In genomic region chr2:226984461-226985226, GRCh38 we compare ENCODE assay signal across 9 cellular contexts.
DNase-seq lines count a peak whose midpoint lies in the region; ATAC-seq and TF ChIP-seq lines count a peak whose summit lies in the region.
"Had no signal": no experiment of that assay in that cellular context is flagged by ENCODE, and none has a peak within 500 bp of the region (broad histone marks: within the 10 kb centered on the region; RNA-seq: fewer than 3 reads in every experiment).

No MANE protein-coding gene starts in this region.

- ATAC-seq in HG03025 (IDR thresholded peaks at IDR 0.05; ENCODE audit: low FRiP score, unreplicated experiment) (peak; percentile 96), psoas muscle (peak in 2 of 4 donors; percentile 26 to 55)
- peak; percentile 76 to 93 for ATAC-seq in activated T-cell treated with anti-CD3 and anti-CD28 coated beads, Interleukin-2, amount 50 U/mL, for 4 hours

- WGBS in psoas muscle, 3 donors: 64 to 65% (median 65%) methylated on average over 8 of the region's 8 CpGs

- no peaks in the 10 kb centered on the region for H3K27me3 Mint-ChIP-seq in activated naive CD4-positive, alpha-beta T cell treated with anti-CD3 and anti-CD28 coated beads for 36 hours (ENCODE audit: low read depth)
- no peaks in the 10 kb centered on the region for H3K27me3 Mint-ChIP-seq in activated T-cell treated with anti-CD3 and anti-CD28 coated beads, Interleukin-2, amount 50 U/mL, for 4 hours (ENCODE audit: low read depth)

- TF ChIP-seq CTCF in psoas muscle (IDR thresholded peaks at IDR 0.05): no peak

- H3K4me3 Mint-ChIP-seq in activated naive CD4-positive, alpha-beta T cell treated with anti-CD3 and anti-CD28 coated beads for 36 hours: no peak overlapping the region
- H3K4me3 Mint-ChIP-seq in activated T-cell treated with anti-CD3 and anti-CD28 coated beads, Interleukin-2, amount 50 U/mL, for 4 hours: no peak overlapping the region

- H3K36me3 ChIP-seq in psoas muscle (ENCODE audit: insufficient read depth in 1 of 2, low read depth in 1 of 2): no peaks in the 10 kb centered on the region

- H3K4me3 ChIP-seq in psoas muscle: no peak overlapping the region

- H3K9me3 ChIP-seq in psoas muscle: no peaks in the 10 kb centered on the region

- no peaks in the 10 kb centered on the region for H3K27me3 ChIP-seq in psoas muscle (ENCODE audit: insufficient read depth in 3 of 3, low read length in 2 of 3)

- H3K4me1 ChIP-seq in psoas muscle: peaks cover 10% of the 10 kb centered on the region

- H3K9me3 Mint-ChIP-seq in activated naive CD4-positive, alpha-beta T cell treated with anti-CD3 and anti-CD28 coated beads for 36 hours: no peaks in the 10 kb centered on the region
- H3K9me3 Mint-ChIP-seq in activated T-cell treated with anti-CD3 and anti-CD28 coated beads, Interleukin-2, amount 50 U/mL, for 4 hours: no peaks in the 10 kb centered on the region

- H3K27ac Mint-ChIP-seq in activated naive CD4-positive, alpha-beta T cell treated with anti-CD3 and anti-CD28 coated beads for 36 hours: no peak overlapping the region

- peaks cover 4% of the 10 kb centered on the region for H3K36me3 Mint-ChIP-seq in activated naive CD4-positive, alpha-beta T cell treated with anti-CD3 and anti-CD28 coated beads for 36 hours (ENCODE audit: low read depth)
- H3K36me3 Mint-ChIP-seq in activated T-cell treated with anti-CD3 and anti-CD28 coated beads, Interleukin-2, amount 50 U/mL, for 4 hours (ENCODE audit: insufficient read depth): peaks cover 13% of the 10 kb centered on the region

- peak; percentile 45 for DNase-seq in activated naive CD4-positive, alpha-beta T cell treated with anti-CD3 and anti-CD28 coated beads for 36 hours
- no peak for DNase-seq in activated naive CD4-positive, alpha-beta T cell treated with anti-CD3 and anti-CD28 coated beads, Interleukin-2, amount 50 U/mL, for 16 hours
- no peak for DNase-seq in activated T-cell treated with anti-CD3 and anti-CD28 coated beads, Interleukin-2, amount 50 U/mL, for 4 hours
- DNase-seq in psoas muscle: no peak
- no peak for DNase-seq in A172 (ENCODE audit: low spot score)
- DNase-seq in OCI-M2 (lab: John Stamatoyannopoulos, UW; ENCODE audit: unreplicated experiment): no peak
- no peak for DNase-seq in effector CD8-positive, alpha-beta T cell (lab: John Stamatoyannopoulos, UW)

- peaks cover 19% of the 10 kb centered on the region for H3K4me1 Mint-ChIP-seq in activated naive CD4-positive, alpha-beta T cell treated with anti-CD3 and anti-CD28 coated beads for 36 hours (ENCODE audit: low read depth)
- peaks cover 15% of the 10 kb centered on the region for H3K4me1 Mint-ChIP-seq in activated T-cell treated with anti-CD3 and anti-CD28 coated beads, Interleukin-2, amount 50 U/mL, for 4 hours (ENCODE audit: low read depth)

- intact Hi-C loops in activated naive CD4-positive, alpha-beta T cell treated with anti-CD3 and anti-CD28 coated beads for 36 hours (cut with micrococcal nuclease): loop anchor here (1.0 to 10.0 kb wide), 8 partner anchors 148 to 1316 kb away; partner anchors contain the start of gene RHBDD1
- intact Hi-C loops in psoas muscle (cut with DNase I): loop anchor here (1.0 to 10.0 kb wide), 6 partner anchors 150 to 1315 kb away; partner anchors contain the start of gene RHBDD1 (in 1 of the 2)

- CTCF ChIA-PET in activated naive CD4-positive, alpha-beta T cell treated with anti-CD3 and anti-CD28 coated beads for 36 hours (lab: Charles Lee): interaction anchor here (0.6 to 1.5 kb wide), 4 partner anchors 173 to 770 kb away, joined by 3 to 4 read pairs (median 3); no protein-coding TSS in a partner anchor

- H3K27ac ChIP-seq in psoas muscle: peak overlapping the region; percentile 27
- H3K27ac ChIP-seq: C4-2B had no signal
